In genomic region chrX:480861-481417, GRCh38 we compare ENCODE assay signal across 21 cellular contexts.
DNase-seq lines count a peak whose midpoint lies in the region; ATAC-seq and TF ChIP-seq lines count a peak whose summit lies in the region.
"Had no signal": no experiment of that assay in that cellular context is flagged by ENCODE, and none has a peak within 500 bp of the region (broad histone marks: within the 10 kb centered on the region; RNA-seq: fewer than 3 reads in every experiment).

No MANE protein-coding gene starts in this region.

- intact Hi-C loops in activated CD4-positive, alpha-beta memory T cell treated with anti-CD3 and anti-CD28 coated beads for 36 hours (cut with micrococcal nuclease) = no loop called here

- TF ChIP-seq CTCF in endodermal cell (conservative IDR thresholded peaks at IDR 0.05) = no peak

- H3K27me3 ChIP-seq in endodermal cell (ENCODE audit: control insufficient read depth, insufficient read depth, low read length, poor library complexity, severe bottlenecking) = no peaks in the 10 kb centered on the region
- H3K27me3 ChIP-seq: MG63 had no signal

- WGBS in endodermal cell (ENCODE audit: insufficient coverage in 1 of 2, insufficient read length in 1 of 2), 2 experiments = 94 to 97% methylated on average over 5 to 7 of the region's 7 CpGs

- H3K4me1 Mint-ChIP-seq in activated CD4-positive, alpha-beta memory T cell treated with anti-CD3 and anti-CD28 coated beads for 36 hours (ENCODE audit: low read depth) = no peaks in the 10 kb centered on the region
- H3K4me1 Mint-ChIP-seq in activated CD4-positive, alpha-beta memory T cell treated with anti-CD3 and anti-CD28 coated beads, Interleukin-2, amount 10 ng/mL, durations not matched to agents 7 days and 5 days = no peaks in the 10 kb centered on the region
- H3K4me1 Mint-ChIP-seq in stimulated activated naive CD8-positive, alpha-beta T cell treated with anti-CD3 and anti-CD28 coated beads, Interleukin-15, amount 100 ng/mL, for 72 hours = no peaks in the 10 kb centered on the region
- peaks cover 12% of the 10 kb centered on the region for H3K4me1 Mint-ChIP-seq in endodermal cell
- H3K4me1 Mint-ChIP-seq: CD4-positive, CD25-positive, alpha-beta regulatory T cell had no signal

- H3K9me3 ChIP-seq in endodermal cell (ENCODE audit: control insufficient read depth, low read length) = peaks cover 10% of the 10 kb centered on the region
- H3K9me3 ChIP-seq: MG63 had no signal

- H3K27ac Mint-ChIP-seq in activated CD4-positive, alpha-beta memory T cell treated with anti-CD3 and anti-CD28 coated beads for 36 hours = no peak overlapping the region
- H3K27ac Mint-ChIP-seq in activated CD4-positive, alpha-beta memory T cell treated with anti-CD3 and anti-CD28 coated beads, Interleukin-2, amount 10 ng/mL, durations not matched to agents 7 days and 5 days = no peak overlapping the region
- peak overlapping the region in 1 of 2 donors; percentile 86 for H3K27ac Mint-ChIP-seq in stimulated activated naive CD8-positive, alpha-beta T cell treated with anti-CD3 and anti-CD28 coated beads, Interleukin-15, amount 100 ng/mL, for 72 hours
- H3K27ac Mint-ChIP-seq in endodermal cell = no peak overlapping the region
- H3K27ac Mint-ChIP-seq: CD4-positive, CD25-positive, alpha-beta regulatory T cell; HFFc6 had no signal

- CTCF ChIA-PET in activated CD4-positive, alpha-beta memory T cell treated with anti-CD3 and anti-CD28 coated beads for 36 hours (lab: Charles Lee) = no interaction called here
- CTCF ChIA-PET in activated CD4-positive, alpha-beta memory T cell treated with anti-CD3 and anti-CD28 coated beads, Interleukin-2, amount 10 ng/mL, durations not matched to agents 7 days and 5 days (lab: Charles Lee) = no interaction called here

- no peaks in the 10 kb centered on the region for H3K36me3 Mint-ChIP-seq in activated CD4-positive, alpha-beta memory T cell treated with anti-CD3 and anti-CD28 coated beads for 36 hours
- H3K36me3 Mint-ChIP-seq in activated CD4-positive, alpha-beta memory T cell treated with anti-CD3 and anti-CD28 coated beads, Interleukin-2, amount 10 ng/mL, durations not matched to agents 7 days and 5 days (ENCODE audit: low read depth) = no peaks in the 10 kb centered on the region
- H3K36me3 Mint-ChIP-seq in endodermal cell (ENCODE audit: low read depth) = peaks cover 7% of the 10 kb centered on the region
- H3K36me3 Mint-ChIP-seq: CD4-positive, CD25-positive, alpha-beta regulatory T cell had no signal

- H3K9ac ChIP-seq in endodermal cell (ENCODE audit: extremely low read depth, low read length, poor library complexity, severe bottlenecking) = no peak overlapping the region
- H3K9ac ChIP-seq: GM23248 had no signal

- H3K4me1 ChIP-seq in endodermal cell (ENCODE audit: control insufficient read depth, insufficient read depth, low read length) = no peaks in the 10 kb centered on the region

- peak; percentile 11 for DNase-seq in activated CD4-positive, alpha-beta memory T cell treated with anti-CD3 and anti-CD28 coated beads for 36 hours
- DNase-seq in activated CD4-positive, alpha-beta memory T cell treated with anti-CD3 and anti-CD28 coated beads, Interleukin-2, amount 10 ng/mL, durations not matched to agents 7 days and 5 days = no peak
- peak in 1 of 2 donors; percentile 25 for DNase-seq in stimulated activated naive CD8-positive, alpha-beta T cell treated with anti-CD3 and anti-CD28 coated beads, Interleukin-15, amount 100 ng/mL, for 72 hours
- DNase-seq in stimulated activated naive CD8-positive, alpha-beta T cell treated with anti-CD3 and anti-CD28 coated beads, Interleukin-15, Interleukin-2, amounts not matched to agents 100 U/mL and 50 U/mL, for 24 hours = no peak
- DNase-seq in endodermal cell (peak; percentile 33), NCI-H1417 (lab: John Stamatoyannopoulos, UW) (no peak), pons (ENCODE audit: low spot score) (no peak)
- DNase-seq: GM23248, H7, HFFc6, KG1, MG63, NCI-H1417 treated with DMSO at 0.1 percent for 48 hours, NCI-H1694 treated with DMSO at 0.1 percent for 48 hours, NCI-H2081, NCI-H2227 treated with DMSO at 0.1 percent for 48 hours, NCI-H526 treated with DMSO at 0.1 percent for 48 hours, SHP77 treated with DMSO at 0.1 percent for 48 hours had no signal

- no peaks in the 10 kb centered on the region for H3K27me3 Mint-ChIP-seq in activated CD4-positive, alpha-beta memory T cell treated with anti-CD3 and anti-CD28 coated beads for 36 hours
- no peaks in the 10 kb centered on the region for H3K27me3 Mint-ChIP-seq in activated CD4-positive, alpha-beta memory T cell treated with anti-CD3 and anti-CD28 coated beads, Interleukin-2, amount 10 ng/mL, durations not matched to agents 7 days and 5 days
- no peaks in the 10 kb centered on the region for H3K27me3 Mint-ChIP-seq in stimulated activated naive CD8-positive, alpha-beta T cell treated with anti-CD3 and anti-CD28 coated beads, Interleukin-15, amount 100 ng/mL, for 72 hours
- H3K27me3 Mint-ChIP-seq in endodermal cell (ENCODE audit: insufficient read depth) = peaks cover 10% of the 10 kb centered on the region
- H3K27me3 Mint-ChIP-seq: CD4-positive, CD25-positive, alpha-beta regulatory T cell had no signal

- no peaks in the 10 kb centered on the region for H3K9me3 Mint-ChIP-seq in activated CD4-positive, alpha-beta memory T cell treated with anti-CD3 and anti-CD28 coated beads for 36 hours
- peaks cover 32% of the 10 kb centered on the region for H3K9me3 Mint-ChIP-seq in activated CD4-positive, alpha-beta memory T cell treated with anti-CD3 and anti-CD28 coated beads, Interleukin-2, amount 10 ng/mL, durations not matched to agents 7 days and 5 days
- H3K9me3 Mint-ChIP-seq in stimulated activated naive CD8-positive, alpha-beta T cell treated with anti-CD3 and anti-CD28 coated beads, Interleukin-15, amount 100 ng/mL, for 72 hours = peaks cover 0 to 4% of the 10 kb centered on the region in 2 donors
- peaks cover 25% of the 10 kb centered on the region for H3K9me3 Mint-ChIP-seq in endodermal cell

- no peak overlapping the region for H3K4me3 Mint-ChIP-seq in activated CD4-positive, alpha-beta memory T cell treated with anti-CD3 and anti-CD28 coated beads for 36 hours
- H3K4me3 Mint-ChIP-seq in activated CD4-positive, alpha-beta memory T cell treated with anti-CD3 and anti-CD28 coated beads, Interleukin-2, amount 10 ng/mL, durations not matched to agents 7 days and 5 days = no peak overlapping the region
- no peak overlapping the region for H3K4me3 Mint-ChIP-seq in stimulated activated naive CD8-positive, alpha-beta T cell treated with anti-CD3 and anti-CD28 coated beads, Interleukin-15, amount 100 ng/mL, for 72 hours
- H3K4me3 Mint-ChIP-seq in endodermal cell = no peak overlapping the region
- H3K4me3 Mint-ChIP-seq: CD4-positive, CD25-positive, alpha-beta regulatory T cell; HFFc6 had no signal

- POLR2A ChIA-PET in activated CD4-positive, alpha-beta memory T cell treated with anti-CD3 and anti-CD28 coated beads for 36 hours (lab: Charles Lee) = no interaction called here
- POLR2A ChIA-PET in activated CD4-positive, alpha-beta memory T cell treated with anti-CD3 and anti-CD28 coated beads, Interleukin-2, amount 10 ng/mL, durations not matched to agents 7 days and 5 days (lab: Charles Lee) = no interaction called here

- peak; percentile 53 for ATAC-seq in stimulated activated naive CD8-positive, alpha-beta T cell treated with anti-CD3 and anti-CD28 coated beads, Interleukin-15, amount 100 ng/mL, for 72 hours
- ATAC-seq in stimulated activated naive CD8-positive, alpha-beta T cell treated with anti-CD3 and anti-CD28 coated beads, Interleukin-15, Interleukin-2, amounts not matched to agents 100 U/mL and 50 U/mL, for 24 hours = no peak
- ATAC-seq: Panc1 had no signal

- no peaks in the 10 kb centered on the region for H3K36me3 ChIP-seq in endodermal cell (ENCODE audit: control insufficient read depth, insufficient read depth, low read length)
- H3K36me3 ChIP-seq: MG63 had no signal

- no peak overlapping the region for H3K27ac ChIP-seq in endodermal cell (ENCODE audit: low read depth, low read length)
- H3K27ac ChIP-seq: GM23248, RWPE1 had no signal

- H3K4me3 ChIP-seq in endodermal cell (ENCODE audit: low read length) = no peak overlapping the region
- H3K4me3 ChIP-seq: GM23248, MG63 had no signal

Comparison
In these comparisons a context has a peak if more than half of its experiments do, and no peak if none do; other contexts are left out.
1. DNase-seq: peak in activated CD4-positive, alpha-beta memory T cell treated with anti-CD3 and anti-CD28 coated beads for 36 hours (single experiment) and endodermal cell (single experiment); none in activated CD4-positive, alpha-beta memory T cell treated with anti-CD3 and anti-CD28 coated beads, Interleukin-2, amount 10 ng/mL, durations not matched to agents 7 days and 5 days (single experiment), stimulated activated naive CD8-positive, alpha-beta T cell treated with anti-CD3 and anti-CD28 coated beads, Interleukin-15, Interleukin-2, amounts not matched to agents 100 U/mL and 50 U/mL, for 24 hours (single experiment), NCI-H1417 (0 of 3) and pons (single experiment).